8 cellular contexts compared by ENCODE assay signal in genomic region chr4:112099701-112100289, GRCh38. TPM values are rescaled to one million over a fixed set of nuclear protein-coding genes. Genes with fewer than 3 reads are reported as not detected.
DNase-seq lines count a peak whose midpoint lies in the region; ATAC-seq, FAIRE-seq and TF ChIP-seq lines count a peak whose summit lies in the region.

No MANE protein-coding gene starts in this region.

- DNase-seq in COLO829 (ENCODE audit: low spot score) (peak; percentile 75), GM19239 (ENCODE audit: insufficient read length, low spot score) (no peak), NCI-H69 (lab: John Stamatoyannopoulos, UW) (peak; percentile 65), cardiac fibroblast (ENCODE audit: low read depth in 2 of 2) (peak; percentile 79 to 80), left colon (no peak), urothelium cell line (ENCODE audit: low spot score) (peak; percentile 40), SHP77 (lab: John Stamatoyannopoulos, UW) (no peak)

- H3K4me3 ChIP-seq in cardiac fibroblast (replicated peaks in 1 of 2; ENCODE audit: low read depth in 2 of 2, low read length in 2 of 2) = no peak overlapping the region

- TF ChIP-seq CTCF in cardiac fibroblast (IDR thresholded peaks at IDR 0.05; ENCODE audit: low read depth, low read length) = peak; percentile 50

- peak; percentile 95 for FAIRE-seq in GM19239 (lab: Jason Lieb, UNC)
- peak; percentile 90 for FAIRE-seq in urothelium cell line (lab: Jason Lieb, UNC)

- ATAC-seq in HG03196 (IDR thresholded peaks at IDR 0.05; ENCODE audit: unreplicated experiment) (peak; percentile 69), left colon (peak; percentile 77)

- intact Hi-C loops in left colon (cut with DNase I, micrococcal nuclease) = loop anchor here in 1 of 2 donors (5.0 kb wide), 1 partner anchor 143 kb away; no protein-coding TSS in a partner anchor

RNA-seq across cellular contexts. Expression of gene FAM241A, which starts 45.5 kb away (rescaled TPM):
- 1 to 10 TPM; 1.6 to 1.8 TPM for total RNA-seq in left colon

Comparison
In these comparisons a context has a peak if more than half of its experiments do, and no peak if none do; other contexts are left out.
1. DNase-seq: peak in COLO829 (single experiment), NCI-H69 (single experiment), cardiac fibroblast (2 of 2) and urothelium cell line (single experiment); none in GM19239 (single experiment), left colon (0 of 2) and SHP77 (0 of 2).